Comparison of ENCODE assay signal across 23 cellular contexts in the genomic region with DNA sequence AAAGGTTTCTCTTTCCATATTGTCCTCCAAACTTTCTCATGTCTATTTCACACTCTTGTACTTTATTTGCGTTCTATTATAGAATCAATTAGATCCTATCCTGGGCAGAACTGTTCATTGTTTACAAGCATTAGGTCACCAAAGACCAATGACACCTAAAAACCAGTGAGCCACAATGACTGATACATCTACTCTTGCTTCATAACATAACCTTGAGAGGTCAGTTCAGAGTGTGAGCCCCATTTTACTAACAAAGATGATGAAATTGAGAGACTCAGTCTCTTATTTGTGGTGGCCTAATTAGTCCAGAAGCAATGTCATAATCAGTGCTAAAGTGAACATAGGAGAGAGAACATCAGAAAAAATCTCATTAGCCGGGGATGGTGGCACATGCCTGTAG.
"Had no signal": no experiment of that assay in that cellular context is flagged by ENCODE, and none has a peak within 500 bp of the region (broad histone marks: within the 10 kb centered on the region; RNA-seq: fewer than 3 reads in every experiment).

No MANE protein-coding gene starts in this region.

- H3K36me3 ChIP-seq: cardiac muscle cell, heart right ventricle, lower lobe of right lung, neutrophil, prostate gland had no signal

- H3K4me3 ChIP-seq: cardiac muscle cell, heart right ventricle, lower lobe of right lung, prostate gland, testis had no signal

- H3K27me3 ChIP-seq: cardiac muscle cell, heart right ventricle, neutrophil, testis had no signal

- H3K4me1 ChIP-seq: prostate gland, testis had no signal

- DNase-seq: activated CD4-positive, alpha-beta T cell treated with anti-CD3 and anti-CD28 coated beads, Interleukin-2, amount 50 U/mL, for 4 hours; activated CD4-positive, CD25-positive, alpha-beta regulatory T cell treated with anti-CD3 and anti-CD28 coated beads, Interleukin-2, amount 50 U/mL, for 72 hours; activated gamma-delta T cell; activated T-cell treated with anti-CD3 and anti-CD28 coated beads, Interleukin-2, amount 50 U/mL, for 4 hours; aorta; effector CD4-positive, alpha-beta T cell; foreskin melanocyte; heart right ventricle; islet precursor cell; lower lobe of right lung; midbrain; naive thymus-derived CD4-positive, alpha-beta T cell; stimulated activated CD4-positive, alpha-beta T cell treated with anti-CD3 and anti-CD28 coated beads, Interleukin-12 subunit alpha, Interleukin-12 subunit beta, amount 100 ng/mL, for 4 hours; stimulated activated CD4-positive, alpha-beta T cell treated with anti-CD3 and anti-CD28 coated beads, Interleukin-2, amount 100 ng/mL, for 48 hours; stimulated activated naive CD8-positive, alpha-beta T cell treated with anti-CD3 and anti-CD28 coated beads, Interleukin-15, Interleukin-2, amounts not matched to agents 100 U/mL and 50 U/mL, for 24 hours; testis had no signal

- FAIRE-seq: colon, endothelial cell of umbilical vein, urothelium cell line had no signal

- H3K9me3 ChIP-seq: lower lobe of right lung, neutrophil, prostate gland, testis had no signal

- H3K27ac ChIP-seq: cardiac muscle cell, heart right ventricle, lower lobe of right lung, neutrophil, prostate gland, testis had no signal

- ATAC-seq: activated T-cell treated with anti-CD3 and anti-CD28 coated beads, Interleukin-2, amount 50 U/mL, for 4 hours; naive thymus-derived CD4-positive, alpha-beta T cell; sciatic nerve; stimulated activated naive CD8-positive, alpha-beta T cell treated with anti-CD3 and anti-CD28 coated beads, Interleukin-15, Interleukin-2, amounts not matched to agents 100 U/mL and 50 U/mL, for 24 hours had no signal
